ENCODE assay signal across 12 cellular contexts in the genomic region with DNA sequence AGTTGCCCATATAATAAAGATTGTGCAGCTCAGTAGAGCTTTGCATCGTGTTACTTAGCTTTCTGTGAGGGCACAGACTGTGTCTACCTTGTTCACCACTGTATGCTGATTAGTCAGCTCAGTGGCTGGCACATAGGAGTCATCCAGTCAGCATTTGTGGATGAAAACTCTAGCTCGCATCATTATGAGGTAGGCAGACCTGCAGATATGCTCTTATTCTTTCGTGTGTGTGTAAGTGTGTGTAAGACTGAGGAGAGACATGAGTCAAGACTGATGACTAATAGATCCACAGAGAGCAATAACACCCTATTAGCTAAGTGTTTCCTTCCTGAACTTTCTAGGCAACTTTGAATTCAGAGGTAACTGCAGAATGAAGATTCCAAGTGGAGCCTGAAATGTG. TPM values are rescaled to one million over a fixed set of nuclear protein-coding genes. Genes with fewer than 3 reads are reported as not detected.
DNase-seq lines count a peak whose midpoint lies in the region; ATAC-seq and TF ChIP-seq lines count a peak whose summit lies in the region.
"Had no signal": no experiment of that assay in that cellular context is flagged by ENCODE, and none has a peak within 500 bp of the region (broad histone marks: within the 10 kb centered on the region; RNA-seq: fewer than 3 reads in every experiment).

No MANE protein-coding gene starts in this region.

- WGBS in endodermal cell (ENCODE audit: insufficient coverage in 1 of 2, insufficient read length in 1 of 2), 2 experiments: 86 to 96% methylated on average over 2 to 3 of the region's 3 CpGs

- no peaks in the 10 kb centered on the region for H3K27me3 ChIP-seq in endodermal cell (ENCODE audit: control insufficient read depth, insufficient read depth, low read length, poor library complexity, severe bottlenecking)
- H3K27me3 ChIP-seq: esophagus squamous epithelium had no signal

- peaks cover 70% of the 10 kb centered on the region for H3K36me3 ChIP-seq in endodermal cell (ENCODE audit: control insufficient read depth, insufficient read depth, low read length)

- H3K27me3 Mint-ChIP-seq in stimulated activated naive CD8-positive, alpha-beta T cell treated with anti-CD3 and anti-CD28 coated beads, Interleukin-15, Interleukin-2, amounts not matched to agents 100 ng/mL and 50 ng/mL, for 24 hours: no peaks in the 10 kb centered on the region
- H3K27me3 Mint-ChIP-seq in endodermal cell (ENCODE audit: insufficient read depth): no peaks in the 10 kb centered on the region
- H3K27me3 Mint-ChIP-seq: naive B cell had no signal

- H3K27ac ChIP-seq in endodermal cell (ENCODE audit: low read depth, low read length): no peak overlapping the region
- H3K27ac ChIP-seq: esophagus squamous epithelium had no signal

- H3K4me3 ChIP-seq in endodermal cell (ENCODE audit: low read length): no peak overlapping the region
- H3K4me3 ChIP-seq: esophagus squamous epithelium had no signal

- no peaks in the 10 kb centered on the region for H3K9me3 Mint-ChIP-seq in stimulated activated naive CD8-positive, alpha-beta T cell treated with anti-CD3 and anti-CD28 coated beads, Interleukin-15, Interleukin-2, amounts not matched to agents 100 ng/mL and 50 ng/mL, for 24 hours
- H3K9me3 Mint-ChIP-seq in endodermal cell: no peaks in the 10 kb centered on the region
- H3K9me3 Mint-ChIP-seq: CD14-positive monocyte, naive B cell had no signal

- peak overlapping the region; percentile 98 for H3K27ac Mint-ChIP-seq in stimulated activated naive CD8-positive, alpha-beta T cell treated with anti-CD3 and anti-CD28 coated beads, Interleukin-15, Interleukin-2, amounts not matched to agents 100 ng/mL and 50 ng/mL, for 24 hours
- no peak overlapping the region for H3K27ac Mint-ChIP-seq in endodermal cell

- ATAC-seq in GM18909 (IDR thresholded peaks at IDR 0.05; ENCODE audit: poor library complexity, unreplicated experiment): no peak

- H3K36me3 Mint-ChIP-seq in stimulated activated naive CD8-positive, alpha-beta T cell treated with anti-CD3 and anti-CD28 coated beads, Interleukin-15, Interleukin-2, amounts not matched to agents 100 ng/mL and 50 ng/mL, for 24 hours (ENCODE audit: low read depth): peaks cover 87% of the 10 kb centered on the region
- peaks cover 53% of the 10 kb centered on the region for H3K36me3 Mint-ChIP-seq in endodermal cell (ENCODE audit: low read depth)

- no peak for TF ChIP-seq CTCF in endodermal cell (conservative IDR thresholded peaks at IDR 0.05)

- H3K9me3 ChIP-seq in endodermal cell (ENCODE audit: control insufficient read depth, low read length): no peaks in the 10 kb centered on the region
- H3K9me3 ChIP-seq: esophagus squamous epithelium had no signal

- peak overlapping the region; percentile 43 for H3K4me3 Mint-ChIP-seq in stimulated activated naive CD8-positive, alpha-beta T cell treated with anti-CD3 and anti-CD28 coated beads, Interleukin-15, Interleukin-2, amounts not matched to agents 100 ng/mL and 50 ng/mL, for 24 hours
- no peak overlapping the region for H3K4me3 Mint-ChIP-seq in endodermal cell
- H3K4me3 Mint-ChIP-seq: CD14-positive monocyte, naive B cell had no signal

- DNase-seq in activated effector memory CD4-positive, alpha-beta T cell treated with anti-CD3 and anti-CD28 coated beads, Interleukin-2, amount 50 U/mL, for 16 hours: peak; percentile 79
- no peak for DNase-seq in activated effector memory CD4-positive, alpha-beta T cell treated with Interleukin-2 at 50 U/mL for 16 hours
- peak; percentile 56 to 65 for DNase-seq in activated T-cell treated with anti-CD3 and anti-CD28 coated beads, Interleukin-2, amount 50 U/mL, for 48 hours
- DNase-seq in fibroblast of the conjunctiva (ENCODE audit: low read depth): peak; percentile 41
- DNase-seq in endodermal cell: no peak
- DNase-seq in NCI-H510A treated with DMSO at 0.1 percent for 48 hours (lab: John Stamatoyannopoulos, UW): no peak
- DNase-seq: esophagus squamous epithelium, naive B cell, NCI-H2081 had no signal

- H3K9ac ChIP-seq in endodermal cell (ENCODE audit: extremely low read depth, low read length, poor library complexity, severe bottlenecking): no peak overlapping the region

- H3K4me1 Mint-ChIP-seq in stimulated activated naive CD8-positive, alpha-beta T cell treated with anti-CD3 and anti-CD28 coated beads, Interleukin-15, Interleukin-2, amounts not matched to agents 100 ng/mL and 50 ng/mL, for 24 hours (ENCODE audit: low read depth): peaks cover 44% of the 10 kb centered on the region
- peaks cover 6% of the 10 kb centered on the region for H3K4me1 Mint-ChIP-seq in endodermal cell
- H3K4me1 Mint-ChIP-seq: naive B cell had no signal

- no peaks in the 10 kb centered on the region for H3K4me1 ChIP-seq in endodermal cell (ENCODE audit: control insufficient read depth, insufficient read depth, low read length)
- H3K4me1 ChIP-seq: esophagus squamous epithelium had no signal

RNA-seq across cellular contexts. Expression of gene TTF2, which starts 17.1 kb away (rescaled TPM):
- 10 to 100 TPM; 70.9 to 71.9 TPM for total RNA-seq in endodermal cell
- polyA plus RNA-seq in endodermal cell (2013, experiment 1 of 2): 26.0 TPM
- 25.5 TPM for polyA plus RNA-seq in endodermal cell (2013, experiment 2 of 2)

RNA-seq across cellular contexts. Expression of gene TRIM45, which starts 44.3 kb away (rescaled TPM):
- total RNA-seq in endodermal cell: 10 to 100 TPM; 13.4 to 16.5 TPM
- 34.2 TPM for polyA plus RNA-seq in endodermal cell (2013, experiment 1 of 2)
- polyA plus RNA-seq in endodermal cell (2013, experiment 2 of 2): 23.2 TPM

Comparison
In these comparisons a context has a peak if more than half of its experiments do, and no peak if none do; other contexts are left out.
1. DNase-seq: peak in activated effector memory CD4-positive, alpha-beta T cell treated with anti-CD3 and anti-CD28 coated beads, Interleukin-2, amount 50 U/mL, for 16 hours (single experiment), activated T-cell treated with anti-CD3 and anti-CD28 coated beads, Interleukin-2, amount 50 U/mL, for 48 hours (2 of 2) and fibroblast of the conjunctiva (single experiment); none in activated effector memory CD4-positive, alpha-beta T cell treated with Interleukin-2 at 50 U/mL for 16 hours (single experiment), endodermal cell (single experiment) and NCI-H510A treated with DMSO at 0.1 percent for 48 hours (single experiment).